22 cellular contexts compared by ENCODE assay signal in genomic region chr10:129950651-129951050, GRCh38. TPM values are rescaled to one million over a fixed set of nuclear protein-coding genes. Genes with fewer than 3 reads are reported as not detected.
DNase-seq lines count a peak whose midpoint lies in the region; ATAC-seq, FAIRE-seq and TF ChIP-seq lines count a peak whose summit lies in the region.
"Had no signal": no experiment of that assay in that cellular context is flagged by ENCODE, and none has a peak within 500 bp of the region (broad histone marks: within the 10 kb centered on the region; RNA-seq: fewer than 3 reads in every experiment).

No MANE protein-coding gene starts in this region.

- peaks cover 68% of the 10 kb centered on the region for H3K4me1 Mint-ChIP-seq in neural crest cell
- peaks cover 16% of the 10 kb centered on the region for H3K4me1 Mint-ChIP-seq in endodermal cell
- H3K4me1 Mint-ChIP-seq: stimulated activated naive CD8-positive, alpha-beta T cell treated with anti-CD3 and anti-CD28 coated beads, Interleukin-15, amount 100 ng/mL, for 72 hours had no signal

- ATAC-seq in right cardiac atrium (no peak), Right ventricle myocardium inferior (no peak), HG02571 (IDR thresholded peaks at IDR 0.05; ENCODE audit: unreplicated experiment) (no peak), pancreas (no peak)
- ATAC-seq: stimulated activated naive CD8-positive, alpha-beta T cell treated with anti-CD3 and anti-CD28 coated beads, Interleukin-15, amount 100 ng/mL, for 72 hours had no signal

- peak overlapping the region; percentile 9 for H3K27ac Mint-ChIP-seq in neural crest cell (ENCODE audit: unreplicated experiment)
- no peak overlapping the region for H3K27ac Mint-ChIP-seq in endodermal cell
- H3K27ac Mint-ChIP-seq: CD14-positive monocyte; stimulated activated naive CD8-positive, alpha-beta T cell treated with anti-CD3 and anti-CD28 coated beads, Interleukin-15, amount 100 ng/mL, for 72 hours had no signal

- no peak for TF ChIP-seq CTCF in fibroblast of mammary gland (conservative IDR thresholded peaks at IDR 0.05; ENCODE audit: control insufficient read depth, insufficient read depth, low read depth, low read length)
- TF ChIP-seq CTCF in neural crest cell (conservative IDR thresholded peaks at IDR 0.05) = no peak
- no peak for TF ChIP-seq CTCF in endodermal cell (conservative IDR thresholded peaks at IDR 0.05)
- TF ChIP-seq CTCF in pancreas (IDR thresholded peaks at IDR 0.05) = no peak

- H3K27me3 ChIP-seq in right cardiac atrium (ENCODE audit: control insufficient read depth, insufficient read depth) = no peaks in the 10 kb centered on the region
- peaks cover 23% of the 10 kb centered on the region for H3K27me3 ChIP-seq in endodermal cell (ENCODE audit: control insufficient read depth, insufficient read depth, low read length, poor library complexity, severe bottlenecking)
- peaks cover 0 to 39% (median 8%) of the 10 kb centered on the region in 4 donors for H3K27me3 ChIP-seq in pancreas

- H3K27ac ChIP-seq in right cardiac atrium (ENCODE audit: low read length) (peak overlapping the region; percentile 2), endodermal cell (ENCODE audit: low read depth, low read length) (no peak overlapping the region), pancreas (no peak overlapping the region)
- H3K27ac ChIP-seq: HL-60, transverse colon had no signal

- WGBS in right cardiac atrium = 39% methylated on average over 2 of the region's 2 CpGs
- WGBS in endodermal cell (ENCODE audit: insufficient coverage in 1 of 2, insufficient read length in 1 of 2), 2 experiments = 87 to 94% methylated on average over 2 of the region's 2 CpGs
- 45 to 52% methylated on average over 2 of the region's 2 CpGs for WGBS in pancreas, 2 donors

- no peak overlapping the region for H3K9ac ChIP-seq in endodermal cell (ENCODE audit: extremely low read depth, low read length, poor library complexity, severe bottlenecking)

- H3K4me1 ChIP-seq in right cardiac atrium (ENCODE audit: control insufficient read depth, insufficient read depth, low read length) = peaks cover 11% of the 10 kb centered on the region
- H3K4me1 ChIP-seq in endodermal cell (ENCODE audit: control insufficient read depth, insufficient read depth, low read length) = no peaks in the 10 kb centered on the region
- H3K4me1 ChIP-seq in pancreas = peaks cover 0 to 1% (median 0%) of the 10 kb centered on the region in 3 donors
- H3K4me1 ChIP-seq: transverse colon had no signal

- H3K36me3 ChIP-seq in endodermal cell (ENCODE audit: control insufficient read depth, insufficient read depth, low read length) (no peaks in the 10 kb centered on the region), pancreas (no peaks in the 10 kb centered on the region)
- H3K36me3 ChIP-seq: transverse colon had no signal

- H3K4me3 ChIP-seq in right cardiac atrium (ENCODE audit: low read length) (no peak overlapping the region), fibroblast of mammary gland (ENCODE audit: control insufficient read depth, low read depth, low read length) (no peak overlapping the region), endodermal cell (ENCODE audit: low read length) (no peak overlapping the region), pancreas (no peak overlapping the region)
- H3K4me3 ChIP-seq: transverse colon had no signal

- no peaks in the 10 kb centered on the region for H3K9me3 Mint-ChIP-seq in neural crest cell
- no peaks in the 10 kb centered on the region for H3K9me3 Mint-ChIP-seq in endodermal cell
- H3K9me3 Mint-ChIP-seq: stimulated activated naive CD8-positive, alpha-beta T cell treated with anti-CD3 and anti-CD28 coated beads, Interleukin-15, amount 100 ng/mL, for 72 hours had no signal

- FAIRE-seq in pancreas (lab: Jason Lieb, UNC) = no peak

- H3K4me3 Mint-ChIP-seq in neural crest cell (peak overlapping the region; percentile 39), endodermal cell (no peak overlapping the region)
- H3K4me3 Mint-ChIP-seq: stimulated activated naive CD8-positive, alpha-beta T cell treated with anti-CD3 and anti-CD28 coated beads, Interleukin-15, amount 100 ng/mL, for 72 hours had no signal

- H3K36me3 Mint-ChIP-seq in neural crest cell (ENCODE audit: low read depth) = no peaks in the 10 kb centered on the region
- no peaks in the 10 kb centered on the region for H3K36me3 Mint-ChIP-seq in endodermal cell (ENCODE audit: low read depth)
- H3K36me3 Mint-ChIP-seq: CD14-positive monocyte had no signal

- H3K9me3 ChIP-seq in right cardiac atrium (ENCODE audit: control insufficient read depth, low read length) (no peaks in the 10 kb centered on the region), endodermal cell (ENCODE audit: control insufficient read depth, low read length) (no peaks in the 10 kb centered on the region), pancreas (no peaks in the 10 kb centered on the region)
- H3K9me3 ChIP-seq: transverse colon had no signal

- peaks cover 17% of the 10 kb centered on the region for H3K27me3 Mint-ChIP-seq in neural crest cell (ENCODE audit: low read depth)
- peaks cover 21% of the 10 kb centered on the region for H3K27me3 Mint-ChIP-seq in endodermal cell (ENCODE audit: insufficient read depth)

- intact Hi-C loops in right cardiac atrium (cut with DNase I) = no loop called here
- intact Hi-C loops in Right ventricle myocardium inferior (cut with DNase I) = no loop called here
- intact Hi-C loops in pancreas (cut with DNase I) = no loop called here

- DNase-seq in right cardiac atrium (no peak), Right ventricle myocardium inferior (ENCODE audit: missing footprints) (no peak), fibroblast of mammary gland (ENCODE audit: low read depth) (peak; percentile 38), neural crest cell (ENCODE audit: low read depth, low spot score) (no peak), endodermal cell (no peak), hypothalamus (lab: John Stamatoyannopoulos, UW) (no peak), pancreas (no peak)
- DNase-seq: ACHN; activated CD4-positive, alpha-beta T cell treated with anti-CD3 and anti-CD28 coated beads for 48 hours; activated naive CD4-positive, alpha-beta T cell treated with Interleukin-2 at 50 U/mL for 16 hours; activated T-cell treated with anti-CD3 and anti-CD28 coated beads, Interleukin-2, amount 50 U/mL, for 48 hours; central memory CD4-positive, alpha-beta T cell; NCI-H2029 treated with DMSO at 0.1 percent for 48 hours; NCI-H345; NCI-H774; stimulated activated CD4-positive, alpha-beta T cell treated with anti-CD3 and anti-CD28 coated beads, Interleukin-12 subunit alpha, Interleukin-12 subunit beta, amount 100 ng/mL, for 4 hours; stimulated activated naive CD8-positive, alpha-beta T cell treated with anti-CD3 and anti-CD28 coated beads, Interleukin-15, amount 100 ng/mL, for 72 hours; transverse colon had no signal

RNA-seq across cellular contexts. Expression of gene EBF3, which starts 13.4 kb away (rescaled TPM):
- 1 to 10 TPM; 4.4 to 9.7 (median 7.7) TPM for total RNA-seq in right cardiac atrium
- polyA plus RNA-seq in right cardiac atrium = 8.5 TPM
- 7.9 TPM for total RNA-seq in Right ventricle myocardium inferior
- total RNA-seq in neural crest cell = 11.2 and 11.6 TPM in 2 replicates
- 1 to 10 TPM in 1 of 2 donors, under 1 TPM in 1; 0.44 to 2.0 TPM for total RNA-seq in endodermal cell
- 20.8 TPM for polyA plus RNA-seq in endodermal cell (2013, experiment 1 of 2)
- 16.1 TPM for polyA plus RNA-seq in endodermal cell (2013, experiment 2 of 2)
- total RNA-seq in pancreas = 1 to 10 TPM in 2 of 6 donors, under 1 TPM in 4; 0.47 to 1.4 (median 0.82) TPM
- 1 to 10 TPM; 1.4 to 1.5 TPM for polyA plus RNA-seq in pancreas
- total RNA-seq: T-helper 1 cell treated with Interleukin-12 subunit alpha and Interleukin-12 subunit beta and Interleukin-4 antibody, amounts not matched to agents 30 ng/mL and 1 ng/mL, for 36 hours had no signal
- polyA plus RNA-seq: CD14-positive monocyte had no signal
